11 cellular contexts compared by ENCODE assay signal in the genomic region with DNA sequence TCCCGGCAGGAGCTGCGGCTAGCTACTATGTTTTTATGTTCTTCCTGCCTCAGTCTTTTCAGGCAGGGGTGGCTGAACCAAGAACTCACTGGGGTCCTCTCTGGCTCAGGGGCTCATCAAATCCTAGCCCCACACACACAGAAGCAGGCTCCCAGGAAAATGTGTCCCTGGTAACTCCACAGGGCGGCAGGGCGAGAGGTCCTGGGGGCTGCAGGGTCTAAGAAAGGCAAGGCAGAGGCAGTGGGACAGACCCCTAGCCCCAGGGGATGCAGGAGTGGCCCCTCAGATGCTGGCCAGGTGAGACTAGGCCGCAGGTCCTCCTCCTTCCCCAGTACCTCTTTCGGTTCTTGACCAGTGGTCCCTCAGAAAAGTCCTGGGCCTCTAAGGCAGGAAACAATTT. TPM values are rescaled to one million over a fixed set of nuclear protein-coding genes. Genes with fewer than 3 reads are reported as not detected.
A peak's percentile ranks its signal among the peaks of the same experiment; 100 is the strongest.
DNase-seq lines count a peak whose midpoint lies in the region; ATAC-seq and TF ChIP-seq lines count a peak whose summit lies in the region.
"Had no signal": no experiment of that assay in that cellular context is flagged by ENCODE, and none has a peak within 500 bp of the region (broad histone marks: within the 10 kb centered on the region; RNA-seq: fewer than 3 reads in every experiment).

No MANE protein-coding gene starts in this region.

- H3K27ac ChIP-seq in left lung (peak overlapping the region; percentile 40 to 84), thyroid gland (peak overlapping the region; percentile 51 to 88 (median 81)), PC-9 (no peak overlapping the region)

- TF ChIP-seq CTCF in left lung (IDR thresholded peaks at IDR 0.05) (no peak), thyroid gland (IDR thresholded peaks at IDR 0.05) (no peak), PC-9 (conservative IDR thresholded peaks at IDR 0.05) (no peak)

- H3K36me3 ChIP-seq in left lung (peaks cover 0 to 49% of the 10 kb centered on the region in 2 donors), thyroid gland (peaks cover 32 to 36% of the 10 kb centered on the region in 2 donors), PC-9 (ENCODE audit: low read depth) (peaks cover 10% of the 10 kb centered on the region; the same call in 1 of the 2 replicates)

- no peak for DNase-seq in activated naive CD4-positive, alpha-beta T cell treated with anti-CD3 and anti-CD28 coated beads for 36 hours
- no peak for DNase-seq in activated naive CD4-positive, alpha-beta T cell treated with Interleukin-2 at 50 U/mL for 16 hours
- DNase-seq in activated CD4-positive, alpha-beta memory T cell treated with anti-CD3 and anti-CD28 coated beads, Interleukin-2, amount 10 ng/mL, durations not matched to agents 7 days and 5 days, result no peak
- DNase-seq in left lung, result peak in 1 of 2 donors; percentile 29
- DNase-seq in thyroid gland, result no peak
- DNase-seq in PC-9, result no peak
- DNase-seq in NCI-H82 (lab: John Stamatoyannopoulos, UW), result no peak
- DNase-seq: GOT3, NCI-H345 had no signal

- BruUV-seq in PC-9 (replicated peaks; lab: Mats Ljungman, UMichigan), result no TSS peak

- peaks cover 36% of the 10 kb centered on the region for H3K79me2 ChIP-seq in PC-9 (ENCODE audit: low read depth)

- POLR2A ChIA-PET in activated CD4-positive, alpha-beta memory T cell treated with anti-CD3 and anti-CD28 coated beads, Interleukin-2, amount 10 ng/mL, durations not matched to agents 7 days and 5 days (lab: Charles Lee), result interaction anchor here (1.6 to 12.0 kb wide), 3 partner anchors 22 to 61 kb away, joined by 3 to 94 read pairs (median 5); no protein-coding TSS in a partner anchor
- POLR2A ChIA-PET in PC-9 (lab: Charles Lee; ENCODE audit: unreplicated experiment), result no interaction called here

- TF ChIP-seq POLR2A in thyroid gland (IDR thresholded peaks at IDR 0.05), result no peak

- H3K9me2 ChIP-seq in PC-9 (ENCODE audit: insufficient read depth), result no peaks in the 10 kb centered on the region

- no peaks in the 10 kb centered on the region for H3K9me3 ChIP-seq in left lung
- H3K9me3 ChIP-seq in thyroid gland, result no peaks in the 10 kb centered on the region
- H3K9me3 ChIP-seq in PC-9 (ENCODE audit: insufficient read depth, low read depth), result no peaks in the 10 kb centered on the region

- ATAC-seq in left lung, result no peak
- ATAC-seq in GM21515 (IDR thresholded peaks at IDR 0.05; ENCODE audit: unreplicated experiment), result no peak

- no peak overlapping the region for H3K4me3 ChIP-seq in left lung
- no peak overlapping the region for H3K4me3 ChIP-seq in thyroid gland (replicated peaks in 1 of 3)
- no peak overlapping the region for H3K4me3 ChIP-seq in PC-9

- H3K27me3 ChIP-seq in left lung (no peaks in the 10 kb centered on the region), thyroid gland (no peaks in the 10 kb centered on the region), PC-9 (ENCODE audit: insufficient read depth, low read depth) (no peaks in the 10 kb centered on the region)

- H3K9me3 Mint-ChIP-seq in activated naive CD4-positive, alpha-beta T cell treated with anti-CD3 and anti-CD28 coated beads for 36 hours, result no peaks in the 10 kb centered on the region
- peaks cover 8% of the 10 kb centered on the region for H3K9me3 Mint-ChIP-seq in activated CD4-positive, alpha-beta memory T cell treated with anti-CD3 and anti-CD28 coated beads, Interleukin-2, amount 10 ng/mL, durations not matched to agents 7 days and 5 days

- CTCF ChIA-PET in activated naive CD4-positive, alpha-beta T cell treated with anti-CD3 and anti-CD28 coated beads for 36 hours (lab: Charles Lee), result interaction anchor here (1.3 kb wide), 1 partner anchor 17 kb away, joined by 4 read pairs; no protein-coding TSS in a partner anchor
- CTCF ChIA-PET in activated CD4-positive, alpha-beta memory T cell treated with anti-CD3 and anti-CD28 coated beads, Interleukin-2, amount 10 ng/mL, durations not matched to agents 7 days and 5 days (lab: Charles Lee), result interaction anchor here (1.6 kb wide), 1 partner anchor 71 kb away, joined by 7 read pairs; no protein-coding TSS in a partner anchor
- CTCF ChIA-PET in PC-9 (lab: Charles Lee), result no interaction called here

- peak overlapping the region; percentile 36 for H3K27ac Mint-ChIP-seq in activated naive CD4-positive, alpha-beta T cell treated with anti-CD3 and anti-CD28 coated beads for 36 hours
- peak overlapping the region; percentile 88 for H3K27ac Mint-ChIP-seq in activated CD4-positive, alpha-beta memory T cell treated with anti-CD3 and anti-CD28 coated beads, Interleukin-2, amount 10 ng/mL, durations not matched to agents 7 days and 5 days

- H3K4me1 ChIP-seq in left lung (peaks cover 34 to 72% of the 10 kb centered on the region in 2 donors), thyroid gland (peaks cover 62 to 66% of the 10 kb centered on the region in 2 donors), PC-9 (replicated peaks; ENCODE audit: insufficient read depth) (peaks cover 31% of the 10 kb centered on the region)

- H3F3A ChIP-seq in PC-9 (ENCODE audit: insufficient read depth, low read depth), result peaks cover 17% of the 10 kb centered on the region

- no peak overlapping the region for H3K4me3 Mint-ChIP-seq in activated naive CD4-positive, alpha-beta T cell treated with anti-CD3 and anti-CD28 coated beads for 36 hours
- no peak overlapping the region for H3K4me3 Mint-ChIP-seq in activated CD4-positive, alpha-beta memory T cell treated with anti-CD3 and anti-CD28 coated beads, Interleukin-2, amount 10 ng/mL, durations not matched to agents 7 days and 5 days

- no peak overlapping the region for H3K4me2 ChIP-seq in PC-9

- no peak overlapping the region for H2AFZ ChIP-seq in PC-9

- peaks cover 24% of the 10 kb centered on the region for H3K36me3 Mint-ChIP-seq in activated naive CD4-positive, alpha-beta T cell treated with anti-CD3 and anti-CD28 coated beads for 36 hours (ENCODE audit: low read depth)
- H3K36me3 Mint-ChIP-seq in activated CD4-positive, alpha-beta memory T cell treated with anti-CD3 and anti-CD28 coated beads, Interleukin-2, amount 10 ng/mL, durations not matched to agents 7 days and 5 days (ENCODE audit: low read depth), result peaks cover 76% of the 10 kb centered on the region

- no peaks in the 10 kb centered on the region for H3K27me3 Mint-ChIP-seq in activated naive CD4-positive, alpha-beta T cell treated with anti-CD3 and anti-CD28 coated beads for 36 hours (ENCODE audit: low read depth)
- H3K27me3 Mint-ChIP-seq in activated CD4-positive, alpha-beta memory T cell treated with anti-CD3 and anti-CD28 coated beads, Interleukin-2, amount 10 ng/mL, durations not matched to agents 7 days and 5 days, result no peaks in the 10 kb centered on the region

- WGBS in thyroid gland, 2 donors, result 89 to 95% methylated on average over 5 to 6 of the region's 6 CpGs

- intact Hi-C loops in activated naive CD4-positive, alpha-beta T cell treated with anti-CD3 and anti-CD28 coated beads for 36 hours (cut with micrococcal nuclease), result loop anchor here (5.0 kb wide), 1 partner anchor 396 kb away; no protein-coding TSS in a partner anchor
- intact Hi-C loops in left lung (cut with DNase I), result loop anchor here in 1 of 2 donors (5.0 kb wide), 1 partner anchor 71 kb away; no protein-coding TSS in a partner anchor
- intact Hi-C loops in thyroid gland (cut with DNase I), result loop anchor here (5.0 kb wide), 1 partner anchor 41 kb away; no protein-coding TSS in a partner anchor
- intact Hi-C loops in PC-9 (cut with micrococcal nuclease; ENCODE audit: unreplicated experiment), result loop anchor here (10.0 kb wide), 1 partner anchor 398 kb away; no protein-coding TSS in a partner anchor

- peaks cover 42% of the 10 kb centered on the region for H3K4me1 Mint-ChIP-seq in activated naive CD4-positive, alpha-beta T cell treated with anti-CD3 and anti-CD28 coated beads for 36 hours (ENCODE audit: low read depth)
- peaks cover 69% of the 10 kb centered on the region for H3K4me1 Mint-ChIP-seq in activated CD4-positive, alpha-beta memory T cell treated with anti-CD3 and anti-CD28 coated beads, Interleukin-2, amount 10 ng/mL, durations not matched to agents 7 days and 5 days

- H4K20me1 ChIP-seq in PC-9 (ENCODE audit: insufficient read depth), result peaks cover 8% of the 10 kb centered on the region

RNA-seq across cellular contexts. Expression of a gene that starts 48.9 kb away (rescaled TPM):
- total RNA-seq in activated naive CD4-positive, alpha-beta T cell treated with anti-CD3 and anti-CD28 coated beads for 36 hours, result not detected
- not detected for total RNA-seq in activated CD4-positive, alpha-beta memory T cell treated with anti-CD3 and anti-CD28 coated beads, Interleukin-2, amount 10 ng/mL, durations not matched to agents 7 days and 5 days
- total RNA-seq in left lung (10 to 100 TPM; 12.0 to 22.8 TPM), thyroid gland (10 to 100 TPM in 1 of 4 donors, 1 to 10 TPM in 3; 1.2 to 10.6 (median 4.4) TPM), PC-9 (2021) (not detected in 2 replicates)
- total RNA-seq: glomerular endothelial cell had no signal

RNA-seq across cellular contexts. Expression of a gene that starts 50.1 kb away (rescaled TPM):
- total RNA-seq in activated naive CD4-positive, alpha-beta T cell treated with anti-CD3 and anti-CD28 coated beads for 36 hours, result 10 to 100 TPM; 37.6 to 43.0 TPM
- 10 to 100 TPM; 55.0 to 56.7 TPM for total RNA-seq in activated CD4-positive, alpha-beta memory T cell treated with anti-CD3 and anti-CD28 coated beads, Interleukin-2, amount 10 ng/mL, durations not matched to agents 7 days and 5 days
- total RNA-seq in left lung (10 to 100 TPM; 34.7 to 43.7 TPM), thyroid gland (10 to 100 TPM; 43.2 to 60.6 (median 51.8) TPM), PC-9 (2021) (39.3 and 43.1 TPM in 2 replicates)

RNA-seq across cellular contexts. Expression of a gene that starts 53.0 kb away (rescaled TPM):
- 10 to 100 TPM; 85.0 to 92.4 TPM for total RNA-seq in activated naive CD4-positive, alpha-beta T cell treated with anti-CD3 and anti-CD28 coated beads for 36 hours
- total RNA-seq in activated CD4-positive, alpha-beta memory T cell treated with anti-CD3 and anti-CD28 coated beads, Interleukin-2, amount 10 ng/mL, durations not matched to agents 7 days and 5 days, result 100 to 1,000 TPM; 254 to 267 TPM
- total RNA-seq in left lung (100 to 1,000 TPM in 1 of 2 donors, 10 to 100 TPM in 1; 99.6 to 148 TPM), thyroid gland (10 to 100 TPM; 19.4 to 38.6 (median 27.5) TPM), PC-9 (2021) (69.7 and 81.0 TPM in 2 replicates)
